ENCODE assay signal across 8 cellular contexts in the genomic region with DNA sequence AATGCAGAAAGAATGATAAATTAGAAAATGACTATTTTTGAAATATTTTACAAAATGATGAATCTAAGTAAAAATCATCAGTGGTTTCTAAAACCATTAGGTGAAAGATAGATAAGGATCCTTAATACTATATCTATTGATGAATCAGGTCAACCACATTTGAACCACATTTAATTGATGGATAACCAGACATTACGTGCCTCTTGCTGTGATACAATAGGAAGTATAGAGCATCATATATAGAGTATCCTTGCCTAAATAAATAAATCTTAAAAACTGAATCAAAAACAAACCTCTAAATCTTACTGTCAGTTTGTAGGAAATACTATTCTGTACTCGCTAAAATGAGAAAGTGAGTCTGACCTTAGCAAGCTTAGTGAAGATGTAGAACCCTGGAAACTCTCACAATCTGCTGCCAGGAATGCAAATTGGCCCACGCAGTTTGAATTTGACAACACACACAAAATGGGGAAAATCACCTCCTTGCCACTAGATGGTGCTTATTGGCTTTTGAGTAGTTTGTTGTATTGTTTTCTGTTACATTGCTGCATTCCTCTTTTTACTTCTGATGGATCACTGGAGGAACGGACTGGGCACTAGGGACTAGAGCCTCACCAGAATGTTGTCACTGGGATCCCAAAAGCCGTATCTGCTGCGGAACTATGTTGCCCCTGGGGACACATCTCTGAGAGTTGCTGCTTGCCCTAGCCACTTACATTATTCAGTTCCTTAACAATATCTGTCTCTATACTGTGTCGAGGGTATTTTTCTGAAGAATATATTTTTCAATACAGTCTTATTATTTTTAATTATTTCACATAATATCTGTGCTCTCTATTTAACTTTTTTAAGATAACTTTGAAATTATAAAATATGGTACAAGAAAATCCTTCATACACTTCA. TPM values are rescaled to one million over a fixed set of nuclear protein-coding genes. Genes with fewer than 3 reads are reported as not detected.
DNase-seq lines count a peak whose midpoint lies in the region; ATAC-seq, FAIRE-seq and TF ChIP-seq lines count a peak whose summit lies in the region.

No MANE protein-coding gene starts in this region.

- H3K9ac ChIP-seq in K562 (ENCODE audit: insufficient read depth in 1 of 2, low read depth in 2 of 2, low read length in 2 of 2), result no peak overlapping the region
- H3K9ac ChIP-seq in liver (ENCODE audit: low read depth in 1 of 2, low read length in 2 of 2), result no peak overlapping the region

- ATAC-seq in K562, result peak; percentile 93

- 0 out of 2 replicates have a peak, but pooled peaks have one; percentile 24 for TF ChIP-seq EP300 in K562 (IDR thresholded peaks at IDR 0.05; ENCODE audit: low read length)

- H3K4me3 ChIP-seq in K562, result no peak overlapping the region
- no peak overlapping the region for H3K4me3 ChIP-seq in liver (ENCODE audit: low read depth in 1 of 3, low read length in 3 of 3)

- H3K27ac ChIP-seq in K562 (ENCODE audit: extremely low read depth, low read depth, low read length) (no peak overlapping the region), liver (ENCODE audit: low read depth in 1 of 2, low read length in 2 of 2) (no peak overlapping the region)

- intact Hi-C loops in K562 (cut with micrococcal nuclease), result loop anchor here (2.0 to 10.0 kb wide), 2 partner anchors 119 to 231 kb away; no protein-coding TSS in a partner anchor

- BruUV-seq in K562 (replicated peaks; lab: Mats Ljungman, UMichigan), result no TSS peak

- H3K79me2 ChIP-seq in K562 (ENCODE audit: control insufficient read depth, insufficient read depth, low read length), result no peaks in the 10 kb centered on the region

- CTCF ChIA-PET in K562 (lab: Yijun Ruan, JAX; ENCODE audit: low intra/inter-chr PET ratio), result no interaction called here

- peak overlapping the region; percentile 37 for H3K4me2 ChIP-seq in K562 (ENCODE audit: insufficient read depth, low read length)

- H3K27me3 ChIP-seq in K562 (ENCODE audit: control insufficient read depth in 2 of 2, insufficient read depth in 2 of 2, low read length in 2 of 2) (no peaks in the 10 kb centered on the region), liver (ENCODE audit: control insufficient read depth in 4 of 4, insufficient read depth in 4 of 4, low read length in 3 of 4) (no peaks in the 10 kb centered on the region)

- H3K4me1 ChIP-seq in K562 (replicated peaks in 1 of 2; ENCODE audit: control insufficient read depth in 2 of 2, insufficient read depth in 2 of 2, low read length in 2 of 2) (no peaks in the 10 kb centered on the region; a peak in 1 of 5 replicates), liver (ENCODE audit: control insufficient read depth in 4 of 4, insufficient read depth in 4 of 4, low read length in 3 of 4) (peaks cover 2 to 6% (median 4%) of the 10 kb centered on the region in 4 donors)

- FAIRE-seq in HTR-8/SVneo (lab: Jason Lieb, UNC), result peak; percentile 82
- peak; percentile 94 for FAIRE-seq in K562 (lab: Jason Lieb, UNC)

- no peak for TF ChIP-seq POLR2A in K562 (conservative IDR thresholded peaks at IDR 0.05)

- H3K36me3 ChIP-seq in K562 (ENCODE audit: control insufficient read depth, insufficient read depth, low read length) (no peaks in the 10 kb centered on the region), liver (ENCODE audit: control insufficient read depth in 4 of 4, insufficient read depth in 3 of 4, low read depth in 1 of 4, low read length in 3 of 4) (no peaks in the 10 kb centered on the region)

- 15% methylated on average over 7 of the region's 7 CpGs for WGBS in K562 (ENCODE audit: insufficient coverage, low coverage, missing lambda C conversion rate)
- WGBS in liver, result 31% methylated on average over 7 of the region's 7 CpGs

- DNase-seq in activated T-cell treated with anti-CD3 and anti-CD28 coated beads for 24 hours (ENCODE audit: low read depth) (peak; percentile 7), GM20000 (ENCODE audit: low spot score) (peak; percentile 60), HTR-8/SVneo (ENCODE audit: insufficient read length, low spot score) (peak; percentile 56), OCI-M1 (lab: John Stamatoyannopoulos, UW) (peak; percentile 81), K562 (ENCODE audit: extremely low read depth in 1 of 4, low spot score in 3 of 4) (peak; percentile 41 to 73 (median 46))
- DNase-seq in activated T-cell treated with anti-CD3 and anti-CD28 coated beads, Interleukin-2, amount 50 U/mL, for 1 hour, result no peak
- DNase-seq in activated CD4-positive, CD25-positive, alpha-beta regulatory T cell (lab: John Stamatoyannopoulos, UW), result no peak

- H2AFZ ChIP-seq in K562 (ENCODE audit: low read depth, low read length), result peak overlapping the region; percentile 86

- peak; percentile 24 for TF ChIP-seq CTCF in GM20000 (IDR thresholded peaks at IDR 0.05; ENCODE audit: extremely low read depth, missing control alignments)
- TF ChIP-seq CTCF in K562 (IDR thresholded peaks at IDR 0.05 in 2 of 3, conservative IDR thresholded peaks at IDR 0.05 in 1 of 3; ENCODE audit: insufficient read depth in 2 of 3, low read depth in 1 of 3, low read length in 3 of 3), result peak; percentile 64 to 80 (median 77)
- peak; percentile 64 for TF ChIP-seq CTCF in liver (IDR thresholded peaks at IDR 0.05; ENCODE audit: low read depth, low read length, missing input control)

- H4K20me1 ChIP-seq in K562 (replicated peaks; ENCODE audit: control insufficient read depth, insufficient read depth, low read length), result no peaks in the 10 kb centered on the region

- in situ Hi-C loops in K562 (cut with MboI), result no loop called here

- no peaks in the 10 kb centered on the region for H3K9me1 ChIP-seq in K562 (ENCODE audit: control insufficient read depth, insufficient read depth, low read length)

- H3K9me3 ChIP-seq in K562 (replicated peaks; ENCODE audit: control insufficient read depth, insufficient read depth, low read depth, low read length) (0 out of 2 replicates have a peak, but pooled peaks cover 2% of the 10 kb centered on the region), liver (ENCODE audit: control insufficient read depth in 4 of 4, low read length in 3 of 4) (no peaks in the 10 kb centered on the region)

- POLR2A ChIA-PET in K562 (lab: Yijun Ruan, JAX), result no interaction called here

- TF ChIP-seq RAD21 in K562 (CRISPR knock-in tag; conservative IDR thresholded peaks at IDR 0.05 in 1 of 2, IDR thresholded peaks at IDR 0.05 in 1 of 2), result peak; percentile 77 to 90
- TF ChIP-seq RAD21 in liver (IDR thresholded peaks at IDR 0.05), result peak; percentile 91 to 95

TF ChIP-seq in K562, 482 proteins besides CTCF, POLR2A, EP300 and RAD21 (continues in another document):
- TF ChIP-seq TEAD4 (IDR thresholded peaks at IDR 0.05; ENCODE audit: low read length) (peak; percentile 54; the same call in 1 of the 2 replicates), TEAD4 (CRISPR knock-in tag; IDR thresholded peaks at IDR 0.05; ENCODE audit: borderline replicate concordance) (no peak), RCOR1 (IDR thresholded peaks at IDR 0.05; ENCODE audit: borderline replicate concordance in 1 of 2, low read depth in 2 of 2, low read length in 2 of 2) (0 out of 4 replicates have a peak, but pooled peaks of 1 of the 2 experiments have one; percentile 32), KLF1 (tag; IDR thresholded peaks at IDR 0.05) (no peak)

TF ChIP-seq in liver, 16 proteins besides CTCF, POLR2A, EP300 and RAD21 (continues in another document):
- TF ChIP-seq, protein P1, sequence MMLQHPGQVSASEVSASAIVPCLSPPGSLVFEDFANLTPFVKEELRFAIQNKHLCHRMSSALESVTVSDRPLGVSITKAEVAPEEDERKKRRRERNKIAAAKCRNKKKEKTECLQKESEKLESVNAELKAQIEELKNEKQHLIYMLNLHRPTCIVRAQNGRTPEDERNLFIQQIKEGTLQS (IDR thresholded peaks at IDR 0.05), result no peak

RNA-seq across cellular contexts. Expression of a gene that starts 25.4 kb away (rescaled TPM):
- total RNA-seq in K562 (2011; cell fraction: chromatin; rRNA removed; ENCODE audit: low replicate concordance), result 23.3 and 34.3 TPM in 2 replicates
- total RNA-seq in K562 (2011; cell fraction: nucleolus; rRNA removed), result 8.2 and 9.6 TPM in 2 replicates
- 16.6 and 27.1 TPM in 2 replicates for total RNA-seq in K562 (2011; cell fraction: nucleoplasm; rRNA removed)
- 8.4 and 11.5 TPM in 2 replicates for total RNA-seq in K562 (2014; rRNA removed)
- 35.0 and 36.6 TPM in 2 replicates for total RNA-seq in K562 (2014; rRNA removed; fragmentation: Illumina TruSeq; extraction: Trizol)
- total RNA-seq in K562 (2015; rRNA removed; fragmentation: Illumina TruSeq; extraction: Trizol), result 46.9 and 56.8 TPM in 2 replicates
- total RNA-seq in K562 (2021), result 42.8 and 43.0 TPM in 2 replicates
- 25.5 and 41.8 TPM in 2 replicates for polyA plus RNA-seq in K562 (2011; rRNA removed)
- polyA plus RNA-seq in K562 (2011; cell fraction: cytosol; rRNA removed), result 19.2 and 27.7 TPM in 2 replicates
- 23.9 and 24.2 TPM in 2 replicates for polyA plus RNA-seq in K562 (2011; cell fraction: nucleus; rRNA removed)
- polyA plus RNA-seq in K562 (2012), result 42.5 and 45.8 TPM in 2 replicates
- 86.2 and 116 TPM in 2 replicates for polyA plus RNA-seq in K562 (2014; fragmentation: Illumina TruSeq; extraction: Trizol)
- 1 to 10 TPM; 3.5 to 6.2 TPM for polyA plus RNA-seq in K562 (2014; fragmentation: Nextera tagmentation; extraction: Ambion mirVana)
- 11.7 and 20.2 TPM in 2 replicates for polyA plus RNA-seq in K562 (2014; rRNA removed)
- 22.8 and 26.4 TPM in 2 replicates for polyA minus RNA-seq in K562 (2011; rRNA and poly(A)+ RNA removed)
- polyA minus RNA-seq in K562 (2011; cell fraction: cytosol; rRNA and poly(A)+ RNA removed), result 21.3 and 21.8 TPM in 2 replicates
- polyA minus RNA-seq in K562 (2011; cell fraction: nucleus; rRNA and poly(A)+ RNA removed), result 12.5 and 32.0 TPM in 2 replicates
- total RNA-seq in liver, result 10 to 100 TPM; 12.1 to 32.5 TPM
- 10 to 100 TPM; 13.7 to 19.5 TPM for polyA plus RNA-seq in liver

RNA-seq across cellular contexts. Expression of a gene that starts 46.3 kb away (rescaled TPM):
- 12.7 and 33.0 TPM in 2 replicates for total RNA-seq in K562 (2011; cell fraction: chromatin; rRNA removed; ENCODE audit: low replicate concordance)
- 6.3 and 7.9 TPM in 2 replicates for total RNA-seq in K562 (2011; cell fraction: nucleolus; rRNA removed)
- 11.6 and 13.3 TPM in 2 replicates for total RNA-seq in K562 (2011; cell fraction: nucleoplasm; rRNA removed)
- total RNA-seq in K562 (2014; rRNA removed) (9.6 and 14.7 TPM in 2 replicates), K562 (2014; rRNA removed; fragmentation: Illumina TruSeq; extraction: Trizol) (10.2 and 11.4 TPM in 2 replicates), K562 (2015; rRNA removed; fragmentation: Illumina TruSeq; extraction: Trizol) (12.5 and 13.0 TPM in 2 replicates), K562 (2021) (6.8 and 8.0 TPM in 2 replicates), liver (1 to 10 TPM; 2.0 to 4.7 TPM)
- polyA plus RNA-seq in K562 (2011; rRNA removed) (8.0 and 9.8 TPM in 2 replicates), K562 (2014; fragmentation: Illumina TruSeq; extraction: Trizol) (7.4 and 8.8 TPM in 2 replicates), K562 (2014; fragmentation: Nextera tagmentation; extraction: Ambion mirVana) (1 to 10 TPM; 5.3 to 8.2 TPM), K562 (2014; rRNA removed) (6.8 and 10.6 TPM in 2 replicates), liver (1 to 10 TPM; 1.1 to 1.9 TPM)
- polyA plus RNA-seq in K562 (2011; cell fraction: cytosol; rRNA removed), result 1.8 and 5.7 TPM in 2 replicates
- polyA plus RNA-seq in K562 (2011; cell fraction: nucleus; rRNA removed), result 10.2 and 21.9 TPM in 2 replicates
- polyA plus RNA-seq in K562 (2012), result 7.2 and 7.8 TPM in 2 replicates
- 15.1 and 25.1 TPM in 2 replicates for polyA minus RNA-seq in K562 (2011; rRNA and poly(A)+ RNA removed)
- polyA minus RNA-seq in K562 (2011; cell fraction: cytosol; rRNA and poly(A)+ RNA removed), result 4.4 and 5.4 TPM in 2 replicates
- 11.6 and 30.9 TPM in 2 replicates for polyA minus RNA-seq in K562 (2011; cell fraction: nucleus; rRNA and poly(A)+ RNA removed)

Comparison
In these comparisons a context has a peak if more than half of its experiments do, and no peak if none do; other contexts are left out.
1. DNase-seq: peak in activated T-cell treated with anti-CD3 and anti-CD28 coated beads for 24 hours (single experiment), GM20000 (single experiment), HTR-8/SVneo (single experiment), OCI-M1 (single experiment) and K562 (4 of 4); none in activated T-cell treated with anti-CD3 and anti-CD28 coated beads, Interleukin-2, amount 50 U/mL, for 1 hour (single experiment) and activated CD4-positive, CD25-positive, alpha-beta regulatory T cell (0 of 4).
2. CTCF ChIP-seq: peak in every context shown above with its lines; median percentile 77 in K562; 64 in liver; 24 in GM20000.